Comparison of ENCODE assay signal across 1 cellular context in genomic region chr2:112640800-112641675, GRCh38.
TF ChIP-seq lines count a peak whose summit lies in the region.

No MANE protein-coding gene starts in this region.

TF ChIP-seq in WTC11, 78 proteins besides CTCF, POLR2A, EP300 and RAD21 (continued from another document):
- no peak for TF ChIP-seq AFF4 (CRISPR knock-in tag; IDR thresholded peaks at IDR 0.05; ENCODE audit: borderline replicate concordance)
- TF ChIP-seq MXD4 (CRISPR knock-in tag; IDR thresholded peaks at IDR 0.05; ENCODE audit: borderline replicate concordance) = no peak
- no peak for TF ChIP-seq ZSCAN18 (CRISPR knock-in tag; IDR thresholded peaks at IDR 0.05)
- TF ChIP-seq HMGXB4 (CRISPR knock-in tag; IDR thresholded peaks at IDR 0.05) = no peak
- no peak for TF ChIP-seq ESRRA (CRISPR knock-in tag; IDR thresholded peaks at IDR 0.05; ENCODE audit: borderline replicate concordance)
- no peak for TF ChIP-seq ETV6 (CRISPR knock-in tag; IDR thresholded peaks at IDR 0.05)
- TF ChIP-seq EMX1 (CRISPR knock-in tag; IDR thresholded peaks at IDR 0.05) = no peak
- no peak for TF ChIP-seq ZNF416 (CRISPR knock-in tag; IDR thresholded peaks at IDR 0.05)
